In the genomic region with DNA sequence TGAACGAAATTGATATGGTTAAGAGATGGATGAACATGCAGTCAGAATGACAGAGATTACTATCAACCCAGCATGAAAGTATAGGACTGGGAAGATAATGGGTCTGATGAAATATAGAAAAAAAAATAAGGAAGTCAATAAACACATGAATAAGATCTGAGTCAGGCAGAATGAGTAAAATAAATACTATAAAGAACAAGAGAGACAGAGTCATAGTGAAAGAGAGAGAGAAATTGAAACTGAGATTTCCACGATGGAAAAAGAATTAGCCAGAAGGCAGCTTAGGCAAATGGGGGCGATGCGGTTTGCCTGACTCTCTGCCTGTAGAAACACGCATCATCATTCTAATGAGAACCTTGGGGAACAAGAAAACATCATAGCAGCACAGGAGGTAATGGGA, we compare ENCODE assay signal across 8 cellular contexts. TPM values are rescaled to one million over a fixed set of nuclear protein-coding genes. Genes with fewer than 3 reads are reported as not detected.
DNase-seq lines count a peak whose midpoint lies in the region; ATAC-seq and TF ChIP-seq lines count a peak whose summit lies in the region.

No MANE protein-coding gene starts in this region.

- no peak overlapping the region for H3K27ac ChIP-seq in MM.1S (ENCODE audit: low read length)
- H3K27ac ChIP-seq in SJCRH30, result no peak overlapping the region
- no peak overlapping the region for H3K27ac ChIP-seq in Karpas-422 (ENCODE audit: low read length)

- H3K27me3 ChIP-seq in MM.1S (replicated peaks; ENCODE audit: insufficient read depth, low read length), result no peaks in the 10 kb centered on the region
- H3K27me3 ChIP-seq in SJCRH30, result no peaks in the 10 kb centered on the region
- no peaks in the 10 kb centered on the region for H3K27me3 ChIP-seq in Karpas-422 (ENCODE audit: low read length)

- H3K79me2 ChIP-seq in MM.1S (ENCODE audit: low read length) (no peaks in the 10 kb centered on the region), Karpas-422 (ENCODE audit: low read length) (no peaks in the 10 kb centered on the region)

- TF ChIP-seq CTCF in HFF-Myc (IDR thresholded peaks at IDR 0.05; ENCODE audit: low read depth, low read length, missing control alignments) (no peak), MM.1S (IDR thresholded peaks at IDR 0.05; ENCODE audit: low read length) (no peak)

- H3K9me2 ChIP-seq in MM.1S (replicated peaks; ENCODE audit: insufficient read depth, low read length) (no peaks in the 10 kb centered on the region), Karpas-422 (replicated peaks; ENCODE audit: insufficient read depth, low read length) (no peaks in the 10 kb centered on the region)

- H2AFZ ChIP-seq in MM.1S (ENCODE audit: low read length) (no peak overlapping the region), Karpas-422 (ENCODE audit: low read length) (no peak overlapping the region)

- H3K4me2 ChIP-seq in MM.1S (ENCODE audit: low read depth, low read length) (peak overlapping the region; percentile 8; the same call in 1 of the 2 replicates), Karpas-422 (ENCODE audit: low read depth, low read length, poor library complexity, severe bottlenecking) (no peak overlapping the region)

- no peaks in the 10 kb centered on the region for H3K36me3 ChIP-seq in MM.1S (replicated peaks; ENCODE audit: insufficient read depth, low read length)
- H3K36me3 ChIP-seq in SJCRH30, result no peaks in the 10 kb centered on the region
- no peaks in the 10 kb centered on the region for H3K36me3 ChIP-seq in Karpas-422 (ENCODE audit: insufficient read depth, low read length)

- H3K9ac ChIP-seq in MM.1S (ENCODE audit: low read length) (no peak overlapping the region), Karpas-422 (ENCODE audit: low read length) (no peak overlapping the region)

- no peak for DNase-seq in HFF-Myc (ENCODE audit: extremely low read depth, low read depth)
- DNase-seq in MM.1S, result peak; percentile 25
- peak; percentile 63 for DNase-seq in iris pigment epithelial cell (ENCODE audit: low read depth)
- DNase-seq in SJCRH30, result no peak
- no peak for DNase-seq in Karpas-422
- DNase-seq in GF-D8 (lab: John Stamatoyannopoulos, UW), result no peak
- no peak for DNase-seq in activated naive CD4-positive, alpha-beta T cell (lab: John Stamatoyannopoulos, UW)

- H3K4me1 ChIP-seq in MM.1S (ENCODE audit: low read length), result no peaks in the 10 kb centered on the region
- no peaks in the 10 kb centered on the region for H3K4me1 ChIP-seq in SJCRH30
- H3K4me1 ChIP-seq in Karpas-422 (ENCODE audit: low read length), result no peaks in the 10 kb centered on the region

- H3K4me3 ChIP-seq in HFF-Myc (replicated peaks; ENCODE audit: low read depth, low read length), result peak overlapping the region; percentile 21
- no peak overlapping the region for H3K4me3 ChIP-seq in MM.1S (ENCODE audit: low read length)
- no peak overlapping the region for H3K4me3 ChIP-seq in SJCRH30
- no peak overlapping the region for H3K4me3 ChIP-seq in Karpas-422 (ENCODE audit: low read length)

- H3F3A ChIP-seq in MM.1S (ENCODE audit: insufficient read depth, low read length), result no peaks in the 10 kb centered on the region

- H3K9me3 ChIP-seq in MM.1S (replicated peaks; ENCODE audit: insufficient read depth, low read length), result no peaks in the 10 kb centered on the region
- H3K9me3 ChIP-seq in SJCRH30 (replicated peaks), result no peaks in the 10 kb centered on the region
- peaks cover 22% of the 10 kb centered on the region; the same call in 1 of the 2 replicates for H3K9me3 ChIP-seq in Karpas-422 (ENCODE audit: low read length)

- peak; percentile 95 for ATAC-seq in GM18870 (IDR thresholded peaks at IDR 0.05; ENCODE audit: unreplicated experiment)

- H4K20me1 ChIP-seq in MM.1S (ENCODE audit: insufficient read depth, low read length) (no peaks in the 10 kb centered on the region), Karpas-422 (ENCODE audit: insufficient read depth, low read depth, low read length) (no peaks in the 10 kb centered on the region)

RNA-seq across cellular contexts. Expression of a gene that starts 26.6 kb away (rescaled TPM):
- 4.7 and 5.5 TPM in 2 replicates for total RNA-seq in SJCRH30 (2014; rRNA removed; shearing (Covaris generic))
- total RNA-seq in Karpas-422 (2014; rRNA removed; shearing (Covaris generic); ENCODE audit: low replicate concordance), result not detected in 2 replicates

Comparison
In these comparisons a context has a peak if more than half of its experiments do, and no peak if none do; other contexts are left out.
1. DNase-seq: peak in MM.1S (single experiment) and iris pigment epithelial cell (single experiment); none in HFF-Myc (single experiment), SJCRH30 (0 of 2), Karpas-422 (single experiment), GF-D8 (single experiment) and activated naive CD4-positive, alpha-beta T cell (0 of 4).